ENCODE assay signal across 1 cellular context in genomic region chr3:66592927-66593625, GRCh38.
TF ChIP-seq lines count a peak whose summit lies in the region.

No MANE protein-coding gene starts in this region.

TF ChIP-seq in H1, 55 proteins besides CTCF, POLR2A, EP300 and RAD21 (continued from another document):
- TF ChIP-seq RXRA (IDR thresholded peaks at IDR 0.05; ENCODE audit: insufficient read depth, low read depth, low read length) = no peak
- no peak for TF ChIP-seq RBBP5 (IDR thresholded peaks at IDR 0.05; ENCODE audit: borderline replicate concordance, low read depth, low read length)
- TF ChIP-seq SIRT6 (IDR thresholded peaks at IDR 0.05; ENCODE audit: low read length) = no peak
- no peak for TF ChIP-seq MAX (IDR thresholded peaks at IDR 0.05)
